Comparison of ENCODE assay signal across 23 cellular contexts in genomic region chr22:38497869-38498268, GRCh38. TPM values are rescaled to one million over a fixed set of nuclear protein-coding genes. Genes with fewer than 3 reads are reported as not detected.
"Had no signal": no experiment of that assay in that cellular context is flagged by ENCODE, and none has a peak within 500 bp of the region (broad histone marks: within the 10 kb centered on the region; RNA-seq: fewer than 3 reads in every experiment).

No MANE protein-coding gene starts in this region.

- H3K36me3 ChIP-seq: uterus had no signal

- ATAC-seq: heart left ventricle, left ventricle myocardium superior, pancreas, right cardiac atrium had no signal

- H3K27ac Mint-ChIP-seq: activated B cell treated with CpG ODN at 0.5 μM for 24 hours; dendritic cell treated with granulocyte-macrophage colony-stimulating factor and Interleukin-4, amounts not matched to agents 40 ng/mL and 50 ng/mL, for 4 days; nephron; T-helper 1 cell treated with Interleukin-12 subunit alpha and Interleukin-12 subunit beta and Interleukin-4 antibody, amounts not matched to agents 30 μg/mL and 1 μg/mL, for 36 hours had no signal

- H3K27me3 Mint-ChIP-seq: activated B cell treated with CpG ODN at 0.5 μM for 24 hours; activated CD4-positive, alpha-beta T cell treated with anti-CD3 and anti-CD28 coated beads, Interleukin-2, amount 10 ng/mL, durations not matched to agents 24 days and 14 days; dendritic cell treated with granulocyte-macrophage colony-stimulating factor and Interleukin-4, amounts not matched to agents 40 ng/mL and 50 ng/mL, for 4 days had no signal

- H3K27me3 ChIP-seq: ascending aorta, brain microvascular endothelial cell, heart left ventricle, neutrophil, pancreas, testis, uterus had no signal

- H3K9me3 Mint-ChIP-seq: activated B cell treated with CpG ODN at 0.5 μM for 24 hours; activated CD4-positive, alpha-beta T cell treated with anti-CD3 and anti-CD28 coated beads, Interleukin-2, amount 10 ng/mL, durations not matched to agents 24 days and 14 days; dendritic cell treated with granulocyte-macrophage colony-stimulating factor and Interleukin-4, amounts not matched to agents 40 ng/mL and 50 ng/mL, for 4 days; nephron; T-helper 1 cell treated with Interleukin-12 subunit alpha and Interleukin-12 subunit beta and Interleukin-4 antibody, amounts not matched to agents 30 μg/mL and 1 μg/mL, for 36 hours had no signal

- DNase-seq: activated B cell treated with CpG ODN at 0.5 μM for 24 hours; activated CD4-positive, alpha-beta T cell treated with anti-CD3 and anti-CD28 coated beads, Interleukin-2, amount 10 ng/mL, durations not matched to agents 24 days and 14 days; activated effector memory CD4-positive, alpha-beta T cell treated with anti-CD3 and anti-CD28 coated beads, Interleukin-2, amount 50 U/mL, for 16 hours; brain microvascular endothelial cell; caudate nucleus; effector CD4-positive, alpha-beta T cell; heart left ventricle; left ventricle myocardium superior; mammary epithelial cell; pancreas; right cardiac atrium; testis; trophoblast cell; uterus had no signal

- H3K9me3 ChIP-seq: ascending aorta, heart left ventricle, pancreas, testis, uterus had no signal

- H3K4me3 Mint-ChIP-seq: activated B cell treated with CpG ODN at 0.5 μM for 24 hours; activated CD4-positive, alpha-beta T cell treated with anti-CD3 and anti-CD28 coated beads, Interleukin-2, amount 10 ng/mL, durations not matched to agents 24 days and 14 days; dendritic cell treated with granulocyte-macrophage colony-stimulating factor and Interleukin-4, amounts not matched to agents 40 ng/mL and 50 ng/mL, for 4 days; nephron; T-helper 1 cell treated with Interleukin-12 subunit alpha and Interleukin-12 subunit beta and Interleukin-4 antibody, amounts not matched to agents 30 μg/mL and 1 μg/mL, for 36 hours had no signal

- H3K4me3 ChIP-seq: ascending aorta, heart left ventricle, pancreas, testis, uterus had no signal

RNA-seq across cellular contexts. Expression of gene KDELR3, which starts 30.0 kb away (rescaled TPM):
- total RNA-seq: activated B cell treated with CpG ODN at 0.5 μM for 24 hours had no signal

RNA-seq across cellular contexts. Expression of gene KCNJ4, which starts 42.9 kb away (rescaled TPM):
- total RNA-seq: activated B cell treated with CpG ODN at 0.5 μM for 24 hours; activated CD4-positive, alpha-beta T cell treated with anti-CD3 and anti-CD28 coated beads, Interleukin-2, amount 10 ng/mL, durations not matched to agents 24 days and 14 days; activated CD8-positive, alpha-beta memory T cell treated with anti-CD3 and anti-CD28 coated beads for 36 hours; ascending aorta; epithelial cell of proximal tubule; fibroblast of villous mesenchyme; mammary epithelial cell; pancreas; pulmonary artery endothelial cell had no signal
